ENCODE assay signal across 13 cellular contexts in the genomic region with DNA sequence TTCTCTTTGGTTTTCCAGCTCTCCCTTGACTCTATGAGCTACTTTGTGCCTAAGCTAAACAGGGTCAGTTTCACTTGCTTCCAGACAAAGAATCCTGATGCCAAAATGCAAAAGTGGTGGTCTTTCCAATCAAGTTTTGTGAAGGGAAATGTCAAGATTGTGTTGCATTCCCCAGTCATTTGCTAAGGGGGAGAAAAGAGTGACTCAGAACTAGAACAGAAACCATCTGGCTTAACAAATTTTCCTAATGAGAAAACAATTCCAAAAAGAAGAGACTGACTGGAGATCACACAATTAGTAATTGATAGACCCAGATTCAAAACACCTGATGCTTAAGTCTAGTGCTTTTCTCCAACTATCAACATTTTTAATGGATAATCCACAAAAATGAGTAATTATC.
"Had no signal": no experiment of that assay in that cellular context is flagged by ENCODE, and none has a peak within 500 bp of the region (broad histone marks: within the 10 kb centered on the region; RNA-seq: fewer than 3 reads in every experiment).

No MANE protein-coding gene starts in this region.

- H3K27me3 Mint-ChIP-seq: naive thymus-derived CD8-positive, alpha-beta T cell; type B pancreatic cell had no signal

- H3K4me1 ChIP-seq: colonic mucosa, esophagus squamous epithelium, spleen had no signal

- H3K4me1 Mint-ChIP-seq: naive thymus-derived CD8-positive, alpha-beta T cell had no signal

- H3K27ac Mint-ChIP-seq: activated T-helper 1 cell treated with anti-CD3 and anti-CD28 coated beads, Interleukin-12 subunit alpha, Interleukin-12 subunit beta, Interleukin-2, Interleukin-4 antibody, amounts not matched to agents 30 ng/mL and 10 ng/mL and 1 ng/mL, durations not matched to agents 14 hours and 24 hours and 36 hours; naive thymus-derived CD8-positive, alpha-beta T cell; T-helper 1 cell treated with Interleukin-12 subunit alpha and Interleukin-12 subunit beta and Interleukin-4 antibody, amounts not matched to agents 30 μg/mL and 1 μg/mL, for 36 hours; type B pancreatic cell had no signal

- H3K4me3 Mint-ChIP-seq: activated T-helper 1 cell treated with anti-CD3 and anti-CD28 coated beads, Interleukin-12 subunit alpha, Interleukin-12 subunit beta, Interleukin-2, Interleukin-4 antibody, amounts not matched to agents 30 ng/mL and 10 ng/mL and 1 ng/mL, durations not matched to agents 14 hours and 24 hours and 36 hours; naive thymus-derived CD8-positive, alpha-beta T cell; T-helper 1 cell treated with Interleukin-12 subunit alpha and Interleukin-12 subunit beta and Interleukin-4 antibody, amounts not matched to agents 30 μg/mL and 1 μg/mL, for 36 hours; type B pancreatic cell had no signal

- ATAC-seq: naive thymus-derived CD8-positive, alpha-beta T cell; right cardiac atrium had no signal

- H3K4me3 ChIP-seq: colonic mucosa, esophagus squamous epithelium, lung, spleen had no signal

- DNase-seq: activated CD4-positive, alpha-beta T cell treated with anti-CD3 and anti-CD28 coated beads for 4 hours; activated naive CD4-positive, alpha-beta T cell; colonic mucosa; esophagus squamous epithelium; hypothalamus; naive thymus-derived CD8-positive, alpha-beta T cell; right cardiac atrium; spleen; stimulated activated naive CD4-positive, alpha-beta T cell treated with Interleukin-2 at 50 U/mL for 16 hours had no signal

- H3K27me3 ChIP-seq: colonic mucosa, esophagus squamous epithelium, spleen had no signal

- H3K36me3 ChIP-seq: colonic mucosa, esophagus squamous epithelium, spleen had no signal

- H3K27ac ChIP-seq: colonic mucosa, esophagus squamous epithelium, spleen had no signal
